ENCODE assay signal across 11 cellular contexts in genomic region chr5:138706655-138707480, GRCh38. TPM values are rescaled to one million over a fixed set of nuclear protein-coding genes. Genes with fewer than 3 reads are reported as not detected.
DNase-seq lines count a peak whose midpoint lies in the region; TF ChIP-seq lines count a peak whose summit lies in the region.
"Had no signal": no experiment of that assay in that cellular context is flagged by ENCODE, and none has a peak within 500 bp of the region (broad histone marks: within the 10 kb centered on the region; RNA-seq: fewer than 3 reads in every experiment).

No MANE protein-coding gene starts in this region.

- H3K27me3 ChIP-seq in brain microvascular endothelial cell (replicated peaks): no peaks in the 10 kb centered on the region
- no peaks in the 10 kb centered on the region for H3K27me3 ChIP-seq in sigmoid colon
- H3K27me3 ChIP-seq: gastrocnemius medialis had no signal

- TF ChIP-seq CTCF in brain microvascular endothelial cell (IDR thresholded peaks at IDR 0.05; ENCODE audit: low read depth, low read length, missing control alignments): no peak
- TF ChIP-seq CTCF in sigmoid colon (IDR thresholded peaks at IDR 0.05): no peak

- H3K4me3 ChIP-seq in brain microvascular endothelial cell (ENCODE audit: low read depth, low read length) (no peak overlapping the region), sigmoid colon (no peak overlapping the region)
- H3K4me3 ChIP-seq: gastrocnemius medialis had no signal

- no peak for TF ChIP-seq POLR2A in sigmoid colon (IDR thresholded peaks at IDR 0.05)

- intact Hi-C loops in sigmoid colon (cut with DNase I): no loop called here

- DNase-seq in AG08395 (ENCODE audit: low spot score) (peak; percentile 90), HS-5 (ENCODE audit: low read depth) (peak; percentile 76), brain microvascular endothelial cell (peak; percentile 80), medulla oblongata (ENCODE audit: extremely low spot score) (peak; percentile 23), sigmoid colon (no peak), NCI-H524 treated with DMSO at 0.1 percent for 48 hours (lab: John Stamatoyannopoulos, UW) (no peak), inferior parietal cortex (ENCODE audit: extremely low spot score) (no peak)
- DNase-seq in stimulated activated CD4-positive, alpha-beta T cell treated with anti-CD3 and anti-CD28 coated beads, Interleukin-4, amount 100 ng/mL, for 1 hour: no peak
- DNase-seq: DMS79, natural killer cell had no signal

- H3K4me1 ChIP-seq in sigmoid colon: no peaks in the 10 kb centered on the region
- H3K4me1 ChIP-seq: gastrocnemius medialis had no signal

- no peak for TF ChIP-seq EP300 in sigmoid colon (IDR thresholded peaks at IDR 0.05)

- 76% methylated on average over 10 of the region's 10 CpGs for WGBS in sigmoid colon, 2 donors

- no peaks in the 10 kb centered on the region for H3K9me3 ChIP-seq in sigmoid colon
- H3K9me3 ChIP-seq: gastrocnemius medialis had no signal

- in situ Hi-C loops in brain microvascular endothelial cell (cut with HindIII; ENCODE audit: low pct_ligation_motif_present, low sequenced_read_pairs): no loop called here

- H3K27ac ChIP-seq in brain microvascular endothelial cell: peak overlapping the region; percentile 49
- no peak overlapping the region for H3K27ac ChIP-seq in sigmoid colon
- H3K27ac ChIP-seq: gastrocnemius medialis had no signal

- H3K36me3 ChIP-seq in brain microvascular endothelial cell (replicated peaks) (no peaks in the 10 kb centered on the region), sigmoid colon (no peaks in the 10 kb centered on the region)
- H3K36me3 ChIP-seq: gastrocnemius medialis had no signal

RNA-seq across cellular contexts. Expression of gene CTNNA1, which starts 46.4 kb away (rescaled TPM):
- 100 to 1,000 TPM; 165 to 256 (median 194) TPM for total RNA-seq in sigmoid colon
- polyA plus RNA-seq in sigmoid colon: 100 to 1,000 TPM; 163 to 236 (median 171) TPM

Comparison
In these comparisons a context has a peak if more than half of its experiments do, and no peak if none do; other contexts are left out.
1. DNase-seq: peak in AG08395 (single experiment), HS-5 (single experiment), brain microvascular endothelial cell (single experiment) and medulla oblongata (single experiment); none in sigmoid colon (single experiment), stimulated activated CD4-positive, alpha-beta T cell treated with anti-CD3 and anti-CD28 coated beads, Interleukin-4, amount 100 ng/mL, for 1 hour (single experiment), NCI-H524 treated with DMSO at 0.1 percent for 48 hours (single experiment) and inferior parietal cortex (single experiment).